In genomic region chr2:96907405-96908041, GRCh38 we compare ENCODE assay signal across 10 cellular contexts. TPM values are rescaled to one million over a fixed set of nuclear protein-coding genes. Genes with fewer than 3 reads are reported as not detected.
DNase-seq lines count a peak whose midpoint lies in the region; ATAC-seq and TF ChIP-seq lines count a peak whose summit lies in the region.
"Had no signal": no experiment of that assay in that cellular context is flagged by ENCODE, and none has a peak within 500 bp of the region (broad histone marks: within the 10 kb centered on the region; RNA-seq: fewer than 3 reads in every experiment).

No MANE protein-coding gene starts in this region.

- peaks cover 2% of the 10 kb centered on the region; the same call in 1 of the 2 replicates for H3K4me1 ChIP-seq in H9 (ENCODE audit: insufficient read depth, low read length)
- H3K4me1 ChIP-seq in gastrocnemius medialis, result peaks cover 24 to 26% of the 10 kb centered on the region in 2 donors

- H3K23me2 ChIP-seq in H9 (ENCODE audit: insufficient read length, low read depth, low read length, poor library complexity, severe bottlenecking), result no peaks in the 10 kb centered on the region

- H2BK12ac ChIP-seq in H9 (ENCODE audit: insufficient read length, low read depth, low read length), result no peak overlapping the region

- H3K4me1 Mint-ChIP-seq in H9, result peaks cover 27 to 40% of the 10 kb centered on the region in 2 experiments
- H3K4me1 Mint-ChIP-seq in effector memory CD8-positive, alpha-beta T cell (ENCODE audit: low read depth in 2 of 2), result peaks cover 16 to 25% of the 10 kb centered on the region in 2 donors

- H3K4me3 Mint-ChIP-seq in H9, result peak overlapping the region in 1 of 2 experiments; percentile 26; a peak in 1 of 5 replicates
- no peak overlapping the region for H3K4me3 Mint-ChIP-seq in effector memory CD8-positive, alpha-beta T cell
- H3K4me3 Mint-ChIP-seq: activated B cell treated with CpG ODN at 0.5 μM for 24 hours had no signal

- peaks cover 14% of the 10 kb centered on the region for H3K27me3 Mint-ChIP-seq in H9 (ENCODE audit: low read depth)
- no peaks in the 10 kb centered on the region for H3K27me3 Mint-ChIP-seq in effector memory CD8-positive, alpha-beta T cell

- in situ Hi-C loops in gastrocnemius medialis (cut with MboI; ENCODE audit: low sequenced_read_pairs in 4 of 4), result no loop called here

- no peak overlapping the region for H3T11ph ChIP-seq in H9 (ENCODE audit: low read length)

- no peak overlapping the region for H3K23ac ChIP-seq in H9 (ENCODE audit: insufficient read length, low read depth, low read length)

- H3K9me3 Mint-ChIP-seq in H9, result no peaks in the 10 kb centered on the region; a peak in 1 of 5 replicates
- no peaks in the 10 kb centered on the region for H3K9me3 Mint-ChIP-seq in effector memory CD8-positive, alpha-beta T cell
- H3K9me3 Mint-ChIP-seq: activated B cell treated with CpG ODN at 0.5 μM for 24 hours had no signal

- no peak overlapping the region for H3K4ac ChIP-seq in H9 (ENCODE audit: low read depth, low read length)

- H3K18ac ChIP-seq in H9 (ENCODE audit: insufficient read length, low read depth, low read length), result no peak overlapping the region

- H2AK5ac ChIP-seq in H9 (ENCODE audit: insufficient read length, low read length), result no peak overlapping the region

- no peak overlapping the region for H2BK15ac ChIP-seq in H9 (ENCODE audit: low read depth, low read length)

- 0 out of 7 replicates have a peak, but pooled peaks cover 0 to 4% (median 0%) of the 10 kb centered on the region in 3 experiments for H3K36me3 Mint-ChIP-seq in H9 (ENCODE audit: insufficient read depth in 1 of 3, low read depth in 3 of 3)
- H3K36me3 Mint-ChIP-seq in effector memory CD8-positive, alpha-beta T cell (ENCODE audit: insufficient read depth), result peaks cover 4% of the 10 kb centered on the region

- H3K4me2 ChIP-seq in H9 (ENCODE audit: insufficient read depth, insufficient read length, low read length), result no peak overlapping the region

- H2BK5ac ChIP-seq in H9 (ENCODE audit: insufficient read length, low read length), result no peak overlapping the region

- intact Hi-C loops in gastrocnemius medialis (cut with DNase I; ENCODE audit: low total_unique reads), result loop anchor here (1.0 to 5.0 kb wide), 3 partner anchors 39 to 49 kb away; partner anchors contain the start of gene ANKRD39

- H3K36me3 ChIP-seq in gastrocnemius medialis, result no peaks in the 10 kb centered on the region

- peak in 1 of 2 donors; percentile 38 for TF ChIP-seq POLR2A in gastrocnemius medialis (IDR thresholded peaks at IDR 0.05)

- peak overlapping the region; percentile 18 to 32 (median 24) for H3K4me3 ChIP-seq in gastrocnemius medialis

- H3K56ac ChIP-seq in H9 (ENCODE audit: insufficient read length, low read depth, low read length), result no peak overlapping the region

- DNase-seq in H9 (peak; percentile 81), cerebellar nuclear complex (lab: John Stamatoyannopoulos, UW) (peak; percentile 43 to 61), iPS-NIHi11 (ENCODE audit: low spot score) (peak; percentile 88), gastrocnemius medialis (peak; percentile 53 to 79), NCI-H1048 (lab: John Stamatoyannopoulos, UW) (no peak)
- DNase-seq in effector memory CD8-positive, alpha-beta T cell, result no peak
- DNase-seq: activated B cell treated with CpG ODN at 0.5 μM for 24 hours had no signal

- H3K27ac Mint-ChIP-seq in H9, result peak overlapping the region in 2 of 3 experiments; percentile 62 to 74; a peak in 2 of 7 replicates
- no peak overlapping the region for H3K27ac Mint-ChIP-seq in effector memory CD8-positive, alpha-beta T cell
- H3K27ac Mint-ChIP-seq: activated B cell treated with CpG ODN at 0.5 μM for 24 hours had no signal

- peak; percentile 77 to 88 for ATAC-seq in gastrocnemius medialis
- ATAC-seq in GM19324 (IDR thresholded peaks at IDR 0.05; ENCODE audit: low FRiP score, unreplicated experiment), result no peak
- no peak for ATAC-seq in HG03457 (IDR thresholded peaks at IDR 0.05; ENCODE audit: unreplicated experiment)
- no peak for ATAC-seq in effector memory CD8-positive, alpha-beta T cell (replicated peaks)

- TF ChIP-seq CTCF in H9 (conservative IDR thresholded peaks at IDR 0.05), result no peak
- TF ChIP-seq CTCF in gastrocnemius medialis (IDR thresholded peaks at IDR 0.05 in 4 of 5, conservative IDR thresholded peaks at IDR 0.05 in 1 of 5), result peak in 2 of 5 experiments; percentile 4 to 12

- no peak overlapping the region for H4K91ac ChIP-seq in H9 (ENCODE audit: insufficient read length, low read depth, low read length)

- H3K27ac ChIP-seq in H9 (ENCODE audit: insufficient read length, low read depth, low read length) (no peak overlapping the region), gastrocnemius medialis (peak overlapping the region; percentile 69 to 80 (median 78))
- H3K27ac ChIP-seq: HL-60 had no signal

- H3K79me1 ChIP-seq in H9 (ENCODE audit: insufficient read depth, low read depth, low read length, poor library complexity, severe bottlenecking), result no peaks in the 10 kb centered on the region

- H2AFZ ChIP-seq in H9 (ENCODE audit: low read length), result no peak overlapping the region

- H4K20me1 ChIP-seq in H9 (ENCODE audit: control insufficient read depth, insufficient read depth, insufficient read length), result no peaks in the 10 kb centered on the region

- no peak overlapping the region for H3K14ac ChIP-seq in H9 (ENCODE audit: insufficient read depth, low read length)

- H3K9ac ChIP-seq in H9 (ENCODE audit: extremely low read depth, insufficient read length, low read length), result no peak overlapping the region

- H3K27me3 ChIP-seq in H9 (ENCODE audit: insufficient read depth, low read length) (no peaks in the 10 kb centered on the region), gastrocnemius medialis (no peaks in the 10 kb centered on the region)

- WGBS in H9 (ENCODE audit: extremely low coverage, insufficient read length, low lambda C conversion rate), result no CpG with 5 or more reads among the region's 15 CpGs

- no peaks in the 10 kb centered on the region for H3K9me3 ChIP-seq in H9 (ENCODE audit: control insufficient read depth, low read depth, low read length)
- no peaks in the 10 kb centered on the region for H3K9me3 ChIP-seq in gastrocnemius medialis

- no peak overlapping the region for H2BK20ac ChIP-seq in H9 (ENCODE audit: low read depth, low read length, poor library complexity, severe bottlenecking)

- no peaks in the 10 kb centered on the region for H3K79me2 ChIP-seq in H9 (ENCODE audit: insufficient read depth, low read length)

- no peak overlapping the region for H4K5ac ChIP-seq in H9 (ENCODE audit: insufficient read length, low read depth, low read length)

- H2BK120ac ChIP-seq in H9 (ENCODE audit: low read depth, low read length, poor library complexity, severe bottlenecking), result no peak overlapping the region

- H4K8ac ChIP-seq in H9 (replicated peaks; ENCODE audit: insufficient read length, low read depth, low read length), result no peak overlapping the region

RNA-seq across cellular contexts. Expression of gene SEMA4C, which starts 37.6 kb away (rescaled TPM):
- total RNA-seq in H9 (2021), result 81.6 and 87.2 TPM in 2 replicates
- 1 to 10 TPM; 3.2 to 8.6 (median 6.5) TPM for total RNA-seq in gastrocnemius medialis

RNA-seq across cellular contexts. Expression of gene ANKRD39, which starts 49.7 kb away (rescaled TPM):
- 13.0 and 13.9 TPM in 2 replicates for total RNA-seq in H9 (2021)
- total RNA-seq in gastrocnemius medialis, result 10 to 100 TPM; 25.8 to 50.6 (median 43.8) TPM

Comparison
In these comparisons a context has a peak if more than half of its experiments do, and no peak if none do; other contexts are left out.
1. DNase-seq: peak in H9 (single experiment), cerebellar nuclear complex (2 of 2), iPS-NIHi11 (single experiment) and gastrocnemius medialis (2 of 2); none in NCI-H1048 (single experiment) and effector memory CD8-positive, alpha-beta T cell (0 of 3).
2. H3K27ac Mint-ChIP-seq: peak in H9 (2 of 3); none in effector memory CD8-positive, alpha-beta T cell (0 of 2).
3. ATAC-seq: peak in gastrocnemius medialis (2 of 2); none in GM19324 (single experiment), HG03457 (single experiment) and effector memory CD8-positive, alpha-beta T cell (single experiment).